Comparison of ENCODE assay signal across 11 cellular contexts in the genomic region with DNA sequence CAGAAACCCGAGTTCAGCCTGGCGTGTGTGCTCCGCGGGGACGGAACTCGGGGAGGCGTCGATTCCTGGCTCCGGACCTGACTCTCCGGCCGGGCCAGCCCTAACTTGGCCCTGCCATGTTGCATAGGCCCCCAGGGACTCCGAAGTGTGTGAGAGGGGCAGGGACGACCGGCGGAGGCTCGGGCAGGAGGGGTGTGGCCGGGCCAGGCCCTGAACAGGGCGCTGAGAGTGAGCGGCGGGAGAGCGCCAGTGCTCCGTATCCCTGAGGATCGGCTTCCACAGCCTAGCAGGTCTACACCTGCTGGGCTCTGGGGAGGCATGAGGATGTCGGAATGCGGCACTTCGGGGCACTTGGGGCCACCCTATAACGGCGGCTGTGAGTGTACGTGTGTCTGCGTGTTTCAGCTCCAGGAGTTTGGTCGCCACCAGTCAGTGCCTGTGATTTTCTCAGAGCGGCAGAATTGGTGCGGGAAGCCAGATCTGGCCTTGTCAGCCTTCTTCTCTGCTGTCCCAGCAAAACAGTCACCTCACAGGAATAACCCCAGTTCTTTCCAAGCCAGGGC. TPM values are rescaled to one million over a fixed set of nuclear protein-coding genes. Genes with fewer than 3 reads are reported as not detected.
DNase-seq lines count a peak whose midpoint lies in the region; ATAC-seq, FAIRE-seq and TF ChIP-seq lines count a peak whose summit lies in the region.
"Had no signal": no experiment of that assay in that cellular context is flagged by ENCODE, and none has a peak within 500 bp of the region (broad histone marks: within the 10 kb centered on the region; RNA-seq: fewer than 3 reads in every experiment).

No MANE protein-coding gene starts in this region.

- no peaks in the 10 kb centered on the region for H3K79me2 ChIP-seq in keratinocyte (ENCODE audit: control insufficient read depth, insufficient read depth, low read length)

- peaks cover 17% of the 10 kb centered on the region; the same call in 1 of the 2 replicates for H3K4me1 ChIP-seq in HUES6 (ENCODE audit: control insufficient read depth, insufficient read depth, low read length)
- H3K4me1 ChIP-seq in keratinocyte (ENCODE audit: control insufficient read depth, extremely low read depth, insufficient read depth, low read length): peaks cover 20% of the 10 kb centered on the region
- H3K4me1 ChIP-seq in testis: peaks cover 12% of the 10 kb centered on the region
- H3K4me1 ChIP-seq: SJCRH30 had no signal

- dilution Hi-C loops in keratinocyte (cut with MboI; ENCODE audit: extremely low pct_ligation_motif_present, low sequenced_read_pairs): no loop called here

- peak overlapping the region; percentile 51 for H3K4me3 ChIP-seq in HUES6 (ENCODE audit: low read depth, low read length)
- peak overlapping the region in 1 of 3 experiments; percentile 44 for H3K4me3 ChIP-seq in keratinocyte (ENCODE audit: control insufficient read depth in 2 of 3, extremely low read depth in 1 of 3, insufficient read depth in 2 of 3, low read depth in 1 of 3, low read length in 3 of 3)
- peak overlapping the region; percentile 31 to 58 for H3K4me3 ChIP-seq in testis
- H3K4me3 ChIP-seq: SJCRH30 had no signal

- FAIRE-seq in keratinocyte (lab: Jason Lieb, UNC): no peak

- no peaks in the 10 kb centered on the region for H4K20me1 ChIP-seq in keratinocyte (ENCODE audit: control insufficient read depth, extremely low read depth, insufficient read depth, low read length)

- intact Hi-C loops in testis (cut with DNase I; ENCODE audit: low total_unique reads): no loop called here

- H2AFZ ChIP-seq in keratinocyte (ENCODE audit: control insufficient read depth, low read length): no peak overlapping the region

- H3K27me3 ChIP-seq in HUES6 (ENCODE audit: control insufficient read depth, insufficient read depth, low read length) (peaks cover 95% of the 10 kb centered on the region), keratinocyte (ENCODE audit: control insufficient read depth, extremely low read depth, insufficient read depth, low read length) (peaks cover 48% of the 10 kb centered on the region), testis (no peaks in the 10 kb centered on the region)

- H3K36me3 ChIP-seq in HUES6 (ENCODE audit: control insufficient read depth, insufficient read depth, low read length) (no peaks in the 10 kb centered on the region), keratinocyte (ENCODE audit: control insufficient read depth in 2 of 2, extremely low read depth in 1 of 2, insufficient read depth in 2 of 2, low read length in 2 of 2) (no peaks in the 10 kb centered on the region), testis (ENCODE audit: low read depth, missing control alignments) (no peaks in the 10 kb centered on the region)
- H3K36me3 ChIP-seq: SJCRH30 had no signal

- in situ Hi-C loops in ACHN (cut with HindIII; ENCODE audit: low pct_ligation_motif_present, low pct_unique_long_range_greater_than_20kb, low sequenced_read_pairs): no loop called here

- H3K9me1 ChIP-seq in keratinocyte (ENCODE audit: control insufficient read depth, extremely low read depth, insufficient read depth, low read length): no peaks in the 10 kb centered on the region

- H3K9me3 ChIP-seq in HUES6 (ENCODE audit: control insufficient read depth, insufficient read depth, low read depth, low read length) (no peaks in the 10 kb centered on the region), keratinocyte (ENCODE audit: control insufficient read depth, low read depth, low read length) (no peaks in the 10 kb centered on the region), testis (no peaks in the 10 kb centered on the region)
- H3K9me3 ChIP-seq: SJCRH30 had no signal

- no peak for ATAC-seq in HG03045 (IDR thresholded peaks at IDR 0.05; ENCODE audit: unreplicated experiment)
- no peak for ATAC-seq in HG03457 (IDR thresholded peaks at IDR 0.05; ENCODE audit: unreplicated experiment)

- H3K27ac ChIP-seq in HUES6 (ENCODE audit: low read depth, low read length) (no peak overlapping the region), keratinocyte (ENCODE audit: control insufficient read depth, insufficient read depth, low read length) (no peak overlapping the region), testis (no peak overlapping the region)
- H3K27ac ChIP-seq: SJCRH30 had no signal

- TF ChIP-seq POLR2A in testis (IDR thresholded peaks at IDR 0.05): no peak

- TF ChIP-seq CTCF in keratinocyte (optimal IDR thresholded peaks at IDR 0.05 in 1 of 3, IDR thresholded peaks at IDR 0.05 in 1 of 3, conservative IDR thresholded peaks at IDR 0.05 in 1 of 3; ENCODE audit: extremely low read depth in 1 of 3, insufficient read depth in 2 of 3, low read length in 3 of 3) (no peak), testis (IDR thresholded peaks at IDR 0.05) (no peak)

- no peak overlapping the region for H3K9ac ChIP-seq in HUES6 (ENCODE audit: low read length)
- H3K9ac ChIP-seq in keratinocyte (ENCODE audit: control insufficient read depth, extremely low read depth, insufficient read depth, low read length): no peak overlapping the region

- DNase-seq in astrocyte of the hippocampus (ENCODE audit: low read depth, low spot score) (peak; percentile 15), keratinocyte (ENCODE audit: low read depth, low spot score) (no peak), testis (no peak), NCI-H2081 treated with DMSO at 0.1 percent for 48 hours (lab: John Stamatoyannopoulos, UW) (no peak), ACHN (no peak)
- DNase-seq: SJCRH30 had no signal

- 3 to 4% methylated on average over 10 to 33 of the region's 33 CpGs for WGBS in testis, 2 donors

- H3K4me2 ChIP-seq in keratinocyte (ENCODE audit: control insufficient read depth, extremely low read depth, insufficient read depth, low read depth, low read length): peak overlapping the region; percentile 42

RNA-seq across cellular contexts. Expression of gene KCNK3, which starts 0.8 kb away (rescaled TPM):
- polyA plus RNA-seq in keratinocyte (not detected in 3 replicates), testis (ENCODE audit: insufficient read depth, low read depth, low replicate concordance) (1.5 TPM)
- polyA plus RNA-seq in keratinocyte (2011; ENCODE audit: low read depth): not detected
- polyA plus RNA-seq in keratinocyte (2011; cell fraction: cytosol; rRNA removed): not detected in 2 replicates
- polyA plus RNA-seq in keratinocyte (2011; cell fraction: nucleus; rRNA removed): not detected in 2 replicates
- not detected in 2 replicates for polyA plus RNA-seq in keratinocyte (2012; ENCODE audit: low replicate concordance)
- polyA minus RNA-seq in keratinocyte: not detected in 3 replicates
- not detected for polyA minus RNA-seq in keratinocyte (2011; cell fraction: cytosol; rRNA and poly(A)+ RNA removed)
- polyA minus RNA-seq in keratinocyte (2011; cell fraction: nucleus; rRNA and poly(A)+ RNA removed): 0.32 TPM in 1 of 2 replicates, not detected in the other
- total RNA-seq in testis: 1 to 10 TPM; 1.0 to 2.5 TPM
- total RNA-seq: activated T-helper 1 cell treated with anti-CD3 and anti-CD28 coated beads, Interleukin-12 subunit alpha, Interleukin-12 subunit beta, Interleukin-2, Interleukin-4 antibody, amounts not matched to agents 30 ng/mL and 10 ng/mL and 1 ng/mL, durations not matched to agents 14 hours and 24 hours and 36 hours had no signal

RNA-seq across cellular contexts. Expression of gene CIB4, which starts 52.2 kb away (rescaled TPM):
- polyA plus RNA-seq in keratinocyte (not detected in 3 replicates), testis (ENCODE audit: insufficient read depth, low read depth, low replicate concordance) (30.6 TPM)
- not detected for polyA plus RNA-seq in keratinocyte (2011; ENCODE audit: low read depth)
- not detected in 2 replicates for polyA plus RNA-seq in keratinocyte (2011; cell fraction: cytosol; rRNA removed)
- not detected in 2 replicates for polyA plus RNA-seq in keratinocyte (2011; cell fraction: nucleus; rRNA removed)
- polyA plus RNA-seq in keratinocyte (2012; ENCODE audit: low replicate concordance): not detected in 2 replicates
- not detected in 3 replicates for polyA minus RNA-seq in keratinocyte
- not detected for polyA minus RNA-seq in keratinocyte (2011; cell fraction: cytosol; rRNA and poly(A)+ RNA removed)
- polyA minus RNA-seq in keratinocyte (2011; cell fraction: nucleus; rRNA and poly(A)+ RNA removed): not detected in 2 replicates
- total RNA-seq in testis: 1 to 10 TPM; 7.5 to 8.7 TPM
- total RNA-seq: activated T-helper 1 cell treated with anti-CD3 and anti-CD28 coated beads, Interleukin-12 subunit alpha, Interleukin-12 subunit beta, Interleukin-2, Interleukin-4 antibody, amounts not matched to agents 30 ng/mL and 10 ng/mL and 1 ng/mL, durations not matched to agents 14 hours and 24 hours and 36 hours; H4; SJCRH30 had no signal

Comparison
In these comparisons a context has a peak if more than half of its experiments do, and no peak if none do; other contexts are left out.
1. RNA of gene CIB4, which starts 52.2 kb away (polyA plus RNA-seq): 30.6 TPM in testis (single experiment); not detected in keratinocyte; every median in the first group is over 10 times any median in the second.